Comparison of ENCODE assay signal across 14 cellular contexts in genomic region chr10:102670065-102670400, GRCh38. TPM values are rescaled to one million over a fixed set of nuclear protein-coding genes. Genes with fewer than 3 reads are reported as not detected.
A peak's percentile ranks its signal among the peaks of the same experiment; 100 is the strongest.
DNase-seq lines count a peak whose midpoint lies in the region; ATAC-seq and TF ChIP-seq lines count a peak whose summit lies in the region.
"Had no signal": no experiment of that assay in that cellular context is flagged by ENCODE, and none has a peak within 500 bp of the region (broad histone marks: within the 10 kb centered on the region; RNA-seq: fewer than 3 reads in every experiment).

No MANE protein-coding gene starts in this region.

- H3K9me3 ChIP-seq in HCT116 (ENCODE audit: control insufficient read depth in 1 of 2, insufficient read depth in 1 of 2, low read depth in 1 of 2, low read length in 2 of 2) (no peaks in the 10 kb centered on the region), T-helper 17 cell (ENCODE audit: control insufficient read depth, low read length, poor library complexity, severe bottlenecking) (no peaks in the 10 kb centered on the region), SK-N-SH (no peaks in the 10 kb centered on the region)

- no peak for TF ChIP-seq POLR2A in HCT116 (IDR thresholded peaks at IDR 0.05; ENCODE audit: borderline replicate concordance, extremely low read depth, insufficient read depth, insufficient read length)

- TF ChIP-seq RAD21 in HCT116 (IDR thresholded peaks at IDR 0.05; ENCODE audit: low read depth) = no peak
- no peak for TF ChIP-seq RAD21 in SK-N-SH (IDR thresholded peaks at IDR 0.05; ENCODE audit: low read length)

- RAD21 ChIA-PET in HCT116 (lab: Charles Lee; ENCODE audit: low non-redundant PET in 1 of 2, low total read pairs in 2 of 2, uncharacterized antibody in 2 of 2, unreplicated experiment in 2 of 2) = interaction anchor here in 1 of 2 experiments (1.1 kb wide), 1 partner anchor 24 kb away, joined by 9 read pairs; no protein-coding TSS in a partner anchor

- H4K20me1 ChIP-seq in HCT116 (ENCODE audit: insufficient read depth) = no peaks in the 10 kb centered on the region
- no peaks in the 10 kb centered on the region for H4K20me1 ChIP-seq in SK-N-SH (ENCODE audit: insufficient read depth)

- intact Hi-C loops in HCT116 (cut with micrococcal nuclease) = no loop called here

- peak overlapping the region; percentile 1; the same call in 1 of the 2 replicates for H3K27ac ChIP-seq in HCT116 (ENCODE audit: low read depth, low read length)
- peak overlapping the region; percentile 50 for H3K27ac ChIP-seq in layer of hippocampus (ENCODE audit: low read depth, low read length)
- H3K27ac ChIP-seq in substantia nigra (ENCODE audit: low read depth, low read length, poor library complexity, severe bottlenecking) = peak overlapping the region; percentile 72
- H3K27ac ChIP-seq in SK-N-SH (ENCODE audit: low read depth in 2 of 2, low read length in 1 of 2) = peak overlapping the region in 1 of 2 experiments; percentile 77; a peak in 2 of 4 replicates

- CTCF ChIA-PET in HCT116 (lab: Charles Lee) = interaction anchor here (0.7 to 3.8 kb wide), 12 partner anchors 9 to 440 kb away, joined by 3 to 40 read pairs (median 4); partner anchors contain the start of genes ARL3, SFXN2 and TRIM8
- CTCF ChIA-PET in SK-N-SH (lab: Yijun Ruan, JAX) = interaction anchor here (1.0 to 12.9 kb wide), 18 partner anchors 8 to 231 kb away, joined by 3 to 123 read pairs (median 5); partner anchors contain the start of genes ACTR1A, ARL3, SFXN2 and SUFU

- no TSS peak for BruUV-seq in HCT116 (replicated peaks; lab: Mats Ljungman, UMichigan)

- TF ChIP-seq EP300 in SK-N-SH (IDR thresholded peaks at IDR 0.05; ENCODE audit: borderline replicate concordance in 1 of 2, low read depth in 1 of 2, low read length in 1 of 2) = no peak

- peak in 1 of 3 experiments; percentile 1; a peak in 1 of 6 replicates for TF ChIP-seq CTCF in HCT116 (IDR thresholded peaks at IDR 0.05 in 2 of 3, conservative IDR thresholded peaks at IDR 0.05 in 1 of 3; ENCODE audit: borderline replicate concordance in 1 of 3, insufficient read depth in 1 of 3, low read depth in 2 of 3, low read length in 2 of 3)
- TF ChIP-seq CTCF in SK-N-SH (IDR thresholded peaks at IDR 0.05) = no peak; the same call in 1 of the 2 replicates

- H2AFZ ChIP-seq in HCT116 (ENCODE audit: low read depth, low read length, poor library complexity, severe bottlenecking) (no peak overlapping the region), SK-N-SH (ENCODE audit: low read depth) (no peak overlapping the region)

- H3K4me3 ChIP-seq in HCT116 (replicated peaks in 1 of 2; ENCODE audit: low read depth in 1 of 2, low read length in 2 of 2) (no peak overlapping the region), SK-N-SH (ENCODE audit: low read depth in 2 of 2, low read length in 1 of 2) (no peak overlapping the region)

- no peaks in the 10 kb centered on the region for H3K79me2 ChIP-seq in HCT116 (ENCODE audit: insufficient read depth, low read length)
- H3K79me2 ChIP-seq in SK-N-SH (ENCODE audit: insufficient read depth) = no peaks in the 10 kb centered on the region

- no peaks in the 10 kb centered on the region for H3K27me3 Mint-ChIP-seq in T-helper 17 cell
- H3K27me3 Mint-ChIP-seq: activated naive CD4-positive, alpha-beta T cell treated with anti-CD3 and anti-CD28 coated beads, Interleukin-2, amount 50 U/mL, for 24 hours; CD4-positive, alpha-beta memory T cell had no signal

- no peaks in the 10 kb centered on the region for H3K36me3 Mint-ChIP-seq in T-helper 17 cell (ENCODE audit: low read depth)
- H3K36me3 Mint-ChIP-seq: activated naive CD4-positive, alpha-beta T cell treated with anti-CD3 and anti-CD28 coated beads, Interleukin-2, amount 50 U/mL, for 24 hours; CD4-positive, alpha-beta memory T cell had no signal

- H3K9ac ChIP-seq in HCT116 (ENCODE audit: low read length) = peak overlapping the region; percentile 31; the same call in 1 of the 2 replicates
- H3K9ac ChIP-seq in SK-N-SH = no peak overlapping the region

- H3K36me3 ChIP-seq in HCT116 (ENCODE audit: control insufficient read depth in 1 of 2, insufficient read depth in 2 of 2, low read length in 2 of 2) = no peaks in the 10 kb centered on the region
- no peaks in the 10 kb centered on the region for H3K36me3 ChIP-seq in SK-N-SH (replicated peaks in 1 of 2; ENCODE audit: control insufficient read depth in 1 of 2, insufficient read depth in 2 of 2, low read length in 1 of 2)

- H3K4me1 ChIP-seq in HCT116 (ENCODE audit: control insufficient read depth in 1 of 2, insufficient read depth in 2 of 2, low read length in 2 of 2) (peaks cover 13 to 23% of the 10 kb centered on the region in 2 experiments), SK-N-SH (ENCODE audit: control insufficient read depth in 1 of 2, insufficient read depth in 2 of 2, low read depth in 1 of 2, low read length in 1 of 2) (peaks cover 18 to 46% of the 10 kb centered on the region in 2 experiments; a peak in 3 of 4 replicates)

- no peak overlapping the region for H3K4me3 Mint-ChIP-seq in T-helper 17 cell
- H3K4me3 Mint-ChIP-seq: activated naive CD4-positive, alpha-beta T cell treated with anti-CD3 and anti-CD28 coated beads, Interleukin-2, amount 50 U/mL, for 24 hours; CD4-positive, alpha-beta memory T cell; T-helper 2 cell treated with Interferon-gamma antibody and Interleukin-4, amounts not matched to agents 5 μg/mL and 100 μg/mL, for 36 hours had no signal

- WGBS in SK-N-SH (ENCODE audit: low lambda C conversion rate) = 91% methylated on average over 4 of the region's 4 CpGs

- DNase-seq in HCT116 (ENCODE audit: low read depth, low spot score) (no peak), T-helper 17 cell (no peak), substantia nigra (lab: John Stamatoyannopoulos, UW) (no peak), activated T-cell treated with anti-CD3 and anti-CD28 coated beads for 4 hours (no peak), SK-N-SH (no peak), foreskin melanocyte (no peak)
- DNase-seq: CD4-positive, alpha-beta memory T cell; cortex of kidney; left colon; NCI-H2171 treated with DMSO at 0.1 percent for 48 hours; stimulated activated CD4-positive, alpha-beta T cell treated with anti-CD3 and anti-CD28 coated beads, Interleukin-2, amount 100 ng/mL, for 48 hours had no signal

- H3K27ac Mint-ChIP-seq in T-helper 17 cell = peak overlapping the region; percentile 24
- H3K27ac Mint-ChIP-seq: activated naive CD4-positive, alpha-beta T cell treated with anti-CD3 and anti-CD28 coated beads, Interleukin-2, amount 50 U/mL, for 24 hours; T-helper 2 cell treated with Interferon-gamma antibody and Interleukin-4, amounts not matched to agents 5 μg/mL and 100 μg/mL, for 36 hours had no signal

- ATAC-seq in HCT116 (peak; percentile 8; the same call in 1 of the 2 replicates), T-helper 17 cell (no peak)

- POLR2A ChIA-PET in HCT116 (lab: Charles Lee) = interaction anchor here (1.1 to 1.3 kb wide), 2 partner anchors 15 to 24 kb away, joined by 3 read pairs; no protein-coding TSS in a partner anchor
- POLR2A ChIA-PET in SK-N-SH (lab: Yijun Ruan, JAX) = interaction anchor here (1.3 to 3.6 kb wide), 4 partner anchors 9 to 44 kb away, joined by 3 to 25 read pairs (median 8); partner anchors contain the start of genes ARL3 and SFXN2

- H3F3A ChIP-seq in SK-N-SH (replicated peaks; ENCODE audit: insufficient read depth) = no peaks in the 10 kb centered on the region

- H3K9me2 ChIP-seq in HCT116 (ENCODE audit: insufficient read depth) (no peaks in the 10 kb centered on the region), SK-N-SH (no peaks in the 10 kb centered on the region)

- no peaks in the 10 kb centered on the region for H3K27me3 ChIP-seq in HCT116 (ENCODE audit: insufficient read depth, low read length)
- no peaks in the 10 kb centered on the region for H3K27me3 ChIP-seq in layer of hippocampus (ENCODE audit: control insufficient read depth, insufficient read depth, low read length)
- no peaks in the 10 kb centered on the region for H3K27me3 ChIP-seq in SK-N-SH (ENCODE audit: insufficient read depth)

- peak overlapping the region; percentile 55 for H3K4me2 ChIP-seq in HCT116 (ENCODE audit: low read length)
- no peak overlapping the region for H3K4me2 ChIP-seq in SK-N-SH

- H3K4me1 Mint-ChIP-seq in T-helper 17 cell = peaks cover 31% of the 10 kb centered on the region

TF ChIP-seq in HCT116, 20 proteins besides CTCF, POLR2A, EP300 and RAD21 (continues in another document):
- TF ChIP-seq CBX3 (IDR thresholded peaks at IDR 0.05; ENCODE audit: low read depth) = no peak
- TF ChIP-seq SP1 (IDR thresholded peaks at IDR 0.05; ENCODE audit: low read depth) = no peak
- no peak for TF ChIP-seq POLR2AphosphoS5 (IDR thresholded peaks at IDR 0.05; ENCODE audit: low read depth, low read length)
- no peak for TF ChIP-seq CEBPB (IDR thresholded peaks at IDR 0.05; ENCODE audit: low read depth)

TF ChIP-seq in SK-N-SH, 30 proteins besides CTCF, POLR2A, EP300 and RAD21 (continues in another document):
- TF ChIP-seq TCF12 (IDR thresholded peaks at IDR 0.05) (no peak), RCOR1 (IDR thresholded peaks at IDR 0.05; ENCODE audit: low read length) (no peak), IRF3 (IDR thresholded peaks at IDR 0.05; ENCODE audit: low read depth, low read length) (no peak), POLR2AphosphoS5 (IDR thresholded peaks at IDR 0.05; ENCODE audit: low read depth, low read length) (no peak), MXI1 (IDR thresholded peaks at IDR 0.05; ENCODE audit: low read depth, low read length) (no peak)

RNA-seq across cellular contexts. Expression of gene TRIM8, which starts 25.8 kb away (rescaled TPM):
- total RNA-seq in HCT116 (2021; ENCODE audit: unreplicated experiment) = 91.6 TPM
- 131 and 143 TPM in 2 replicates for polyA plus RNA-seq in HCT116 (2012)
- 10 to 100 TPM; 63.6 to 73.0 TPM for total RNA-seq in T-helper 17 cell
- polyA plus RNA-seq in SK-N-SH (2012; rRNA removed) = 67.0 and 108 TPM in 2 replicates
- 70.8 and 98.8 TPM in 2 replicates for polyA plus RNA-seq in SK-N-SH (2012; cell fraction: cytosol; rRNA removed)
- 83.2 and 87.9 TPM in 2 replicates for polyA plus RNA-seq in SK-N-SH (2012; cell fraction: nucleus; rRNA removed)

RNA-seq across cellular contexts. Expression of gene ARL3, which starts 44.2 kb away (rescaled TPM):
- total RNA-seq in HCT116 (2021; ENCODE audit: unreplicated experiment) (13.3 TPM), T-helper 17 cell (1 to 10 TPM; 3.2 to 3.7 TPM)
- 8.4 and 10.1 TPM in 2 replicates for polyA plus RNA-seq in HCT116 (2012)
- polyA plus RNA-seq in SK-N-SH (2012; rRNA removed) = 11.2 and 12.5 TPM in 2 replicates
- 15.5 and 18.3 TPM in 2 replicates for polyA plus RNA-seq in SK-N-SH (2012; cell fraction: cytosol; rRNA removed)
- 4.7 and 5.6 TPM in 2 replicates for polyA plus RNA-seq in SK-N-SH (2012; cell fraction: nucleus; rRNA removed)

RNA-seq across cellular contexts. Expression of gene SFXN2, which starts 44.4 kb away (rescaled TPM):
- 22.9 TPM for total RNA-seq in HCT116 (2021; ENCODE audit: unreplicated experiment)
- 7.2 and 14.3 TPM in 2 replicates for polyA plus RNA-seq in HCT116 (2012)
- 1 to 10 TPM; 5.6 to 7.9 TPM for total RNA-seq in T-helper 17 cell
- 10.2 and 10.6 TPM in 2 replicates for polyA plus RNA-seq in SK-N-SH (2012; rRNA removed)
- polyA plus RNA-seq in SK-N-SH (2012; cell fraction: cytosol; rRNA removed) = 4.6 and 7.4 TPM in 2 replicates
- 26.6 and 27.1 TPM in 2 replicates for polyA plus RNA-seq in SK-N-SH (2012; cell fraction: nucleus; rRNA removed)
